Comparison of ENCODE assay signal across 8 cellular contexts in the genomic region with DNA sequence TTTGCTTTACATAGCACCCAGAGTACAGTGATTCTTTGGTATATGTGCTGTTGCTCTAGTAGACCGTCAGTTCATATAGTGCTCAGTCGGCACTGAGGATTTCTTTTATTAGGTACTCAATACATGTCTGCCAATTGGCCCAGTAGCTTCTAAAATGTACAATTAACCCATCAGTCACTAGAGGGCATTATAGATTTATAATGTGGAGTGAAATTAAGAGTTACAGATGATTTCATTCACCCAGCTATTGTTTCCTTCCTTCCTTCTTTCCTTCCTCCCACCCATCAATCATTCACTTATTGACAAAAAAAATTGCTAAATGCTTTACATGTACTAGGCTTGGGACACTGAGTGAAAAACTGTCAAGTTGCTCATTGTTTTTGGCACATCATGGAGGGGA.
A peak's percentile ranks its signal among the peaks of the same experiment; 100 is the strongest.
DNase-seq lines count a peak whose midpoint lies in the region; ATAC-seq lines count a peak whose summit lies in the region.

No MANE protein-coding gene starts in this region.

- H3K36me3 Mint-ChIP-seq in activated CD4-positive, alpha-beta T cell treated with anti-CD3 and anti-CD28 coated beads for 36 hours (ENCODE audit: low read depth) = no peaks in the 10 kb centered on the region

- H3K27me3 Mint-ChIP-seq in activated CD4-positive, alpha-beta T cell treated with anti-CD3 and anti-CD28 coated beads for 36 hours = peaks cover 7% of the 10 kb centered on the region

- CTCF ChIA-PET in activated CD4-positive, alpha-beta T cell treated with anti-CD3 and anti-CD28 coated beads for 36 hours (lab: Charles Lee) = interaction anchor here (0.8 to 1.8 kb wide), 5 partner anchors 20 to 1106 kb away, joined by 3 to 4 read pairs (median 4); no protein-coding TSS in a partner anchor

- POLR2A ChIA-PET in activated CD4-positive, alpha-beta T cell treated with anti-CD3 and anti-CD28 coated beads for 36 hours (lab: Charles Lee) = no interaction called here

- no peaks in the 10 kb centered on the region for H3K9me3 Mint-ChIP-seq in activated CD4-positive, alpha-beta T cell treated with anti-CD3 and anti-CD28 coated beads for 36 hours (ENCODE audit: low read depth)

- H3K4me3 Mint-ChIP-seq in activated CD4-positive, alpha-beta T cell treated with anti-CD3 and anti-CD28 coated beads for 36 hours = no peak overlapping the region

- DNase-seq in NCI-H524 (lab: John Stamatoyannopoulos, UW) (peak; percentile 1 to 65), NCI-H524 treated with DMSO at 0.1 percent for 48 hours (lab: John Stamatoyannopoulos, UW) (no peak), NCI-H510A (lab: John Stamatoyannopoulos, UW) (peak; percentile 22), cerebellum (ENCODE audit: low spot score) (peak; percentile 4), retina (peak; percentile 13), NCI-H1930 (lab: John Stamatoyannopoulos, UW) (no peak)
- DNase-seq in activated CD4-positive, alpha-beta T cell treated with anti-CD3 and anti-CD28 coated beads for 36 hours = no peak

- H3K4me1 Mint-ChIP-seq in activated CD4-positive, alpha-beta T cell treated with anti-CD3 and anti-CD28 coated beads for 36 hours = no peaks in the 10 kb centered on the region

- intact Hi-C loops in activated CD4-positive, alpha-beta T cell treated with anti-CD3 and anti-CD28 coated beads for 36 hours (cut with DNase I, micrococcal nuclease) = loop anchor here (2.0 to 10.0 kb wide), 5 partner anchors 1106 to 1346 kb away; no protein-coding TSS in a partner anchor

- no peak for ATAC-seq in activated CD4-positive, alpha-beta T cell treated with anti-CD3 and anti-CD28 coated beads for 36 hours
- no peak for ATAC-seq in GM19035 (IDR thresholded peaks at IDR 0.05; ENCODE audit: unreplicated experiment)

- no peak overlapping the region for H3K27ac Mint-ChIP-seq in activated CD4-positive, alpha-beta T cell treated with anti-CD3 and anti-CD28 coated beads for 36 hours

Comparison
In these comparisons a context has a peak if more than half of its experiments do, and no peak if none do; other contexts are left out.
1. DNase-seq: peak in NCI-H524 (2 of 2), NCI-H510A (single experiment), cerebellum (single experiment) and retina (single experiment); none in NCI-H524 treated with DMSO at 0.1 percent for 48 hours (single experiment), activated CD4-positive, alpha-beta T cell treated with anti-CD3 and anti-CD28 coated beads for 36 hours (single experiment) and NCI-H1930 (0 of 2).